Comparison of ENCODE assay signal across 8 cellular contexts in genomic region chr5:139392678-139393496, GRCh38. TPM values are rescaled to one million over a fixed set of nuclear protein-coding genes. Genes with fewer than 3 reads are reported as not detected.
DNase-seq lines count a peak whose midpoint lies in the region; ATAC-seq and TF ChIP-seq lines count a peak whose summit lies in the region.

No MANE protein-coding gene starts in this region.

- peak overlapping the region; percentile 90 to 97 (median 93) for H3K4me3 Mint-ChIP-seq in CD4-positive, CD25-positive, alpha-beta regulatory T cell

- peak overlapping the region; percentile 63 to 86 (median 83) for H3K27ac Mint-ChIP-seq in CD4-positive, CD25-positive, alpha-beta regulatory T cell

- H3K9me3 Mint-ChIP-seq in CD4-positive, CD25-positive, alpha-beta regulatory T cell, result peaks cover 0 to 2% (median 0%) of the 10 kb centered on the region in 7 donors

- intact Hi-C loops in left ventricle myocardium superior (cut with micrococcal nuclease), result no loop called here

- DNase-seq in CD4-positive, CD25-positive, alpha-beta regulatory T cell, result peak; percentile 70 to 90 (median 72)
- DNase-seq in SK-N-DZ (ENCODE audit: low spot score) (peak; percentile 68), left ventricle myocardium superior (peak; percentile 76), NCI-H128 (lab: John Stamatoyannopoulos, UW; ENCODE audit: unreplicated experiment) (no peak)
- peak; percentile 79 for DNase-seq in activated naive CD4-positive, alpha-beta T cell treated with anti-CD3 and anti-CD28 coated beads, Interleukin-2, amount 50 U/mL, for 16 hours
- peak; percentile 72 for DNase-seq in stimulated activated CD4-positive, alpha-beta T cell treated with anti-CD3 and anti-CD28 coated beads, Interleukin-12 subunit alpha, Interleukin-12 subunit beta, amount 100 ng/mL, for 4 hours

- H3K27me3 ChIP-seq in CD4-positive, CD25-positive, alpha-beta regulatory T cell (ENCODE audit: control insufficient read depth, insufficient read depth, low read length), result no peaks in the 10 kb centered on the region

- H3K4me1 Mint-ChIP-seq in CD4-positive, CD25-positive, alpha-beta regulatory T cell, result peaks cover 0 to 47% (median 26%) of the 10 kb centered on the region in 4 donors

- H3K27ac ChIP-seq in CD4-positive, CD25-positive, alpha-beta regulatory T cell (ENCODE audit: insufficient read depth, low read length, poor library complexity, severe bottlenecking), result peak overlapping the region; percentile 61

- TF ChIP-seq POLR2A in GM19193 (IDR thresholded peaks at IDR 0.05; ENCODE audit: extremely low read depth, insufficient read depth, insufficient read length), result peak; percentile 24

- H3K36me3 ChIP-seq in CD4-positive, CD25-positive, alpha-beta regulatory T cell (ENCODE audit: control insufficient read depth, insufficient read depth, low read length), result no peaks in the 10 kb centered on the region

- H3K36me3 Mint-ChIP-seq in CD4-positive, CD25-positive, alpha-beta regulatory T cell, result no peaks in the 10 kb centered on the region

- peak overlapping the region; percentile 72 for H3K4me3 ChIP-seq in CD4-positive, CD25-positive, alpha-beta regulatory T cell (ENCODE audit: low read depth, low read length)

- ATAC-seq in CD4-positive, CD25-positive, alpha-beta regulatory T cell (ENCODE audit: low read depth in 2 of 2), result peak; percentile 73 to 75
- ATAC-seq in HG03378 (IDR thresholded peaks at IDR 0.05; ENCODE audit: unreplicated experiment) (peak; percentile 37), left ventricle myocardium superior (peak; percentile 19)

- H3K27me3 Mint-ChIP-seq in CD4-positive, CD25-positive, alpha-beta regulatory T cell, result peaks cover 4% of the 10 kb centered on the region

- H3K4me1 ChIP-seq in CD4-positive, CD25-positive, alpha-beta regulatory T cell (ENCODE audit: control insufficient read depth, insufficient read depth, low read length, poor library complexity, severe bottlenecking), result peaks cover 53% of the 10 kb centered on the region

- no peaks in the 10 kb centered on the region for H3K9me3 ChIP-seq in CD4-positive, CD25-positive, alpha-beta regulatory T cell (ENCODE audit: control insufficient read depth in 2 of 2, low read length in 2 of 2)

RNA-seq across cellular contexts. Expression of gene PROB1, which starts 2.0 kb away (rescaled TPM):
- total RNA-seq in CD4-positive, CD25-positive, alpha-beta regulatory T cell, result 1.2 TPM
- polyA plus RNA-seq in CD4-positive, CD25-positive, alpha-beta regulatory T cell, result under 1 TPM; 0.25 to 0.86 (median 0.59) TPM
- 0.38 and 1.1 TPM in 2 replicates for polyA plus RNA-seq in SK-N-DZ (2014; cell fraction: cytosol; rRNA removed)
- 0.34 and 0.66 TPM in 2 replicates for polyA plus RNA-seq in SK-N-DZ (2014; cell fraction: nucleus; rRNA removed)
- 56.5 TPM for total RNA-seq in left ventricle myocardium superior

RNA-seq across cellular contexts. Expression of gene MZB1, which starts 3.2 kb away (rescaled TPM):
- total RNA-seq in CD4-positive, CD25-positive, alpha-beta regulatory T cell, result 2.2 TPM
- polyA plus RNA-seq in CD4-positive, CD25-positive, alpha-beta regulatory T cell, result 1 to 10 TPM in 2 of 4 donors, under 1 TPM in 2; 0.39 to 1.7 (median 1.0) TPM
- polyA plus RNA-seq in SK-N-DZ (2014; cell fraction: cytosol; rRNA removed), result not detected in 2 replicates
- not detected in 2 replicates for polyA plus RNA-seq in SK-N-DZ (2014; cell fraction: nucleus; rRNA removed)
- total RNA-seq in left ventricle myocardium superior, result 1.6 TPM

RNA-seq across cellular contexts. Expression of gene SLC23A1, which starts 9.8 kb away (rescaled TPM):
- total RNA-seq in CD4-positive, CD25-positive, alpha-beta regulatory T cell, result not detected
- polyA plus RNA-seq in CD4-positive, CD25-positive, alpha-beta regulatory T cell, result under 1 TPM in 2 of 4 donors, not detected in 2; 0.09 to 0.13 TPM
- polyA plus RNA-seq in SK-N-DZ (2014; cell fraction: cytosol; rRNA removed), result 0.05 TPM in 1 of 2 replicates, not detected in the other
- not detected in 2 replicates for polyA plus RNA-seq in SK-N-DZ (2014; cell fraction: nucleus; rRNA removed)
- not detected for total RNA-seq in left ventricle myocardium superior

RNA-seq across cellular contexts. Expression of gene SPATA24, which starts 11.0 kb away (rescaled TPM):
- 4.4 TPM for total RNA-seq in CD4-positive, CD25-positive, alpha-beta regulatory T cell
- polyA plus RNA-seq in CD4-positive, CD25-positive, alpha-beta regulatory T cell, result 1 to 10 TPM; 5.5 to 6.8 (median 6.1) TPM
- 8.8 and 15.8 TPM in 2 replicates for polyA plus RNA-seq in SK-N-DZ (2014; cell fraction: cytosol; rRNA removed)
- 7.7 and 8.0 TPM in 2 replicates for polyA plus RNA-seq in SK-N-DZ (2014; cell fraction: nucleus; rRNA removed)
- 17.3 TPM for total RNA-seq in left ventricle myocardium superior

RNA-seq across cellular contexts. Expression of gene DNAJC18, which starts 46.4 kb away (rescaled TPM):
- total RNA-seq in CD4-positive, CD25-positive, alpha-beta regulatory T cell, result 8.2 TPM
- polyA plus RNA-seq in CD4-positive, CD25-positive, alpha-beta regulatory T cell, result 1 to 10 TPM; 4.0 to 9.0 (median 5.1) TPM
- 9.9 and 16.9 TPM in 2 replicates for polyA plus RNA-seq in SK-N-DZ (2014; cell fraction: cytosol; rRNA removed)
- polyA plus RNA-seq in SK-N-DZ (2014; cell fraction: nucleus; rRNA removed), result 5.5 and 22.8 TPM in 2 replicates
- total RNA-seq in left ventricle myocardium superior, result 10.5 TPM

Comparison
In these comparisons a context has a peak if more than half of its experiments do, and no peak if none do; other contexts are left out.
1. ATAC-seq: peak in every context shown above with its lines; median percentile 74 in CD4-positive, CD25-positive, alpha-beta regulatory T cell; 37 in HG03378; 19 in left ventricle myocardium superior.
2. RNA of gene PROB1, which starts 2.0 kb away (total RNA-seq): 56.5 TPM in left ventricle myocardium superior (single experiment); 1.2 TPM in CD4-positive, CD25-positive, alpha-beta regulatory T cell (single experiment); every median in the first group is over 10 times any median in the second.